ENCODE assay signal across 27 cellular contexts in genomic region chr7:112334366-112334765, GRCh38.
"Had no signal": no experiment of that assay in that cellular context is flagged by ENCODE, and none has a peak within 500 bp of the region (broad histone marks: within the 10 kb centered on the region; RNA-seq: fewer than 3 reads in every experiment).

No MANE protein-coding gene starts in this region.

- ATAC-seq: activated CD4-positive, alpha-beta T cell treated with anti-CD3 and anti-CD28 coated beads for 36 hours; activated T-cell treated with anti-CD3 and anti-CD28 coated beads, Interleukin-2, amount 50 U/mL, for 72 hours; body of pancreas; PC-3; T-helper 17 cell had no signal

- H3K9me3 Mint-ChIP-seq: activated CD4-positive, alpha-beta memory T cell treated with anti-CD3 and anti-CD28 coated beads, Interleukin-2, amount 10 ng/mL, durations not matched to agents 7 days and 5 days; activated naive CD4-positive, alpha-beta T cell treated with anti-CD3 and anti-CD28 coated beads, Interleukin-2, amount 10 ng/mL, durations not matched to agents 7 days and 5 days; activated naive CD8-positive, alpha-beta T cell treated with anti-CD3 and anti-CD28 coated beads for 36 hours; activated T-helper 2 cell treated with anti-CD3 and anti-CD28 coated beads, Interferon-gamma antibody, Interleukin-2, Interleukin-4, amounts not matched to agents 10 μg/mL and 5 μg/mL and 100 μg/mL, durations not matched to agents 14 hours and 24 hours and 36 hours; central memory CD8-positive, alpha-beta T cell had no signal

- H3K27me3 Mint-ChIP-seq: activated CD4-positive, alpha-beta memory T cell treated with anti-CD3 and anti-CD28 coated beads, Interleukin-2, amount 10 ng/mL, durations not matched to agents 7 days and 5 days; activated CD4-positive, alpha-beta T cell treated with anti-CD3 and anti-CD28 coated beads for 36 hours; activated naive CD4-positive, alpha-beta T cell treated with anti-CD3 and anti-CD28 coated beads, Interleukin-2, amount 10 ng/mL, durations not matched to agents 7 days and 5 days; activated naive CD8-positive, alpha-beta T cell treated with anti-CD3 and anti-CD28 coated beads for 36 hours; central memory CD8-positive, alpha-beta T cell; T-helper 17 cell had no signal

- H3K4me3 Mint-ChIP-seq: activated CD4-positive, alpha-beta memory T cell treated with anti-CD3 and anti-CD28 coated beads, Interleukin-2, amount 10 ng/mL, durations not matched to agents 7 days and 5 days; activated CD4-positive, alpha-beta T cell treated with anti-CD3 and anti-CD28 coated beads for 36 hours; activated naive CD4-positive, alpha-beta T cell treated with anti-CD3 and anti-CD28 coated beads, Interleukin-2, amount 10 ng/mL, durations not matched to agents 7 days and 5 days; activated naive CD8-positive, alpha-beta T cell treated with anti-CD3 and anti-CD28 coated beads for 36 hours; activated T-cell treated with anti-CD3 and anti-CD28 coated beads, Interleukin-2, amount 50 U/mL, for 72 hours; central memory CD8-positive, alpha-beta T cell; T-helper 17 cell had no signal

- H3K36me3 ChIP-seq: adrenal gland, WERI-Rb-1 had no signal

- H3K4me3 ChIP-seq: adrenal gland, body of pancreas, SJSA1 had no signal

- DNase-seq: activated CD4-positive, alpha-beta memory T cell treated with anti-CD3 and anti-CD28 coated beads, Interleukin-2, amount 10 ng/mL, durations not matched to agents 7 days and 5 days; activated CD4-positive, alpha-beta T cell treated with anti-CD3 and anti-CD28 coated beads for 36 hours; activated CD4-positive, alpha-beta T cell treated with anti-CD3 and anti-CD28 coated beads, Interleukin-2, amount 50 U/mL, for 1 hour; activated gamma-delta T cell treated with Interleukin-2 at 50 U/mL for 16 hours; activated naive CD4-positive, alpha-beta T cell treated with anti-CD3 and anti-CD28 coated beads, Interleukin-2, amount 10 ng/mL, durations not matched to agents 7 days and 5 days; activated naive CD8-positive, alpha-beta T cell treated with anti-CD3 and anti-CD28 coated beads for 36 hours; activated T-cell treated with anti-CD3 and anti-CD28 coated beads for 4 hours; activated T-cell treated with anti-CD3 and anti-CD28 coated beads, Interleukin-2, amount 50 U/mL, for 72 hours; adrenal gland; aorta; body of pancreas; Karpas-422; MM.1S; NCI-H1105; NCI-H1436 treated with DMSO at 0.1 percent for 48 hours; NCI-H187; NCI-H2081; NCI-H510A treated with DMSO at 0.1 percent for 48 hours; PC-3; SHP77; T-helper 17 cell; T-helper 9 cell; WERI-Rb-1 had no signal

- H3K9me3 ChIP-seq: adrenal gland, body of pancreas, SJSA1 had no signal

- FAIRE-seq: RCC 7860 had no signal

- H3K4me1 ChIP-seq: adrenal gland, SJSA1 had no signal

- H3K4me1 Mint-ChIP-seq: activated CD4-positive, alpha-beta memory T cell treated with anti-CD3 and anti-CD28 coated beads, Interleukin-2, amount 10 ng/mL, durations not matched to agents 7 days and 5 days; activated CD4-positive, alpha-beta T cell treated with anti-CD3 and anti-CD28 coated beads for 36 hours; activated naive CD4-positive, alpha-beta T cell treated with anti-CD3 and anti-CD28 coated beads, Interleukin-2, amount 10 ng/mL, durations not matched to agents 7 days and 5 days; activated naive CD8-positive, alpha-beta T cell treated with anti-CD3 and anti-CD28 coated beads for 36 hours; central memory CD8-positive, alpha-beta T cell had no signal

- H3K27me3 ChIP-seq: adrenal gland, body of pancreas, SJSA1 had no signal

- H3K27ac ChIP-seq: adrenal gland, body of pancreas, SJSA1, WERI-Rb-1 had no signal

- H3K27ac Mint-ChIP-seq: activated CD4-positive, alpha-beta memory T cell treated with anti-CD3 and anti-CD28 coated beads, Interleukin-2, amount 10 ng/mL, durations not matched to agents 7 days and 5 days; activated CD4-positive, alpha-beta T cell treated with anti-CD3 and anti-CD28 coated beads for 36 hours; activated naive CD4-positive, alpha-beta T cell treated with anti-CD3 and anti-CD28 coated beads, Interleukin-2, amount 10 ng/mL, durations not matched to agents 7 days and 5 days; activated naive CD8-positive, alpha-beta T cell treated with anti-CD3 and anti-CD28 coated beads for 36 hours; activated T-cell treated with anti-CD3 and anti-CD28 coated beads, Interleukin-2, amount 50 U/mL, for 72 hours; activated T-helper 2 cell treated with anti-CD3 and anti-CD28 coated beads, Interferon-gamma antibody, Interleukin-2, Interleukin-4, amounts not matched to agents 10 μg/mL and 5 μg/mL and 100 μg/mL, durations not matched to agents 14 hours and 24 hours and 36 hours; T-helper 17 cell had no signal
